Comparison of ENCODE assay signal across 1 cellular context in the genomic region with DNA sequence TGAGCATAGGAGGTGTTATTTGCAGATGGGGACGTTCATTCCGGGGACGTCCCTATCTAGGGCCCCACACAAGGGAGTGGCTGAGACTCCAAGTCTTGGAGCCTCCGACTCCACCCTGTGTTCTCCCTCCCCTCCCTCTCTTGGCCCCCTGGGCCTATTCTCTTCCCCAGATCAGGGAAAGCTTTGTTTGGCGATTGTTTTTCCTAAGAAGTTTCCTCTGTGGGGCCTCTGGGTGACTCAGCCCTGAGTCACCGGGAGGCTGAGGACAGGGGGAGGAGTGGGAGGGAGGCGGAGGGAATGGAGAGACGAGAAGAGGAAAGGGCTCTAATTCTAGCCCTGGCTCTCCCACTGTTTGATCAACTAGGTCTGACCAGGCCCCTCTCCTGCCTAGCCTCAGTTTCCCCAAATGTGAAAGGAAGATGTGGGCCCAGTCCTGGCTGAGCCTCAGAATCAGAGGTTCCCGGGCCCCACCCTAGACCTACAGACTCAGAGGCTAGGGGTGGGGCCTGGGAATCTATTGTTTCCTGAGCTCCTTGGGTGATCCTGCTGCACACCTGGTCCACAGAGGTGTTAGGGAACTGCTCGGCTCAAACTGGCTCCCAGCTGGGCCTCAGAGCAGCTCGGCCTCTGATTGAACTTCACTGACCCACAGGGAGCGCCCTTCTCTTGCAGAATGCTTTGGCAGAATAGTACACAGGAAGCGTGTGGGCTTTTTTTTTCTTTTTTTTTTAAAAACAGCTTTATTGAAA.
A peak's percentile ranks its signal among the peaks of the same experiment; 100 is the strongest.
TF ChIP-seq lines count a peak whose summit lies in the region.

No MANE protein-coding gene starts in this region.

TF ChIP-seq in K562, 482 proteins besides CTCF, POLR2A, EP300 and RAD21 (continued from another document and continues in another):
- TF ChIP-seq ATF6 (CRISPR knock-in tag; IDR thresholded peaks at IDR 0.05) (0 out of 2 replicates have a peak, but pooled peaks have one; percentile 33), HMGN3 (IDR thresholded peaks at IDR 0.05; ENCODE audit: borderline replicate concordance, extremely low read depth, insufficient read length, low read depth, low read length) (no peak), NFYB (IDR thresholded peaks at IDR 0.05; ENCODE audit: extremely low read depth, insufficient read length) (no peak), SOX6 (IDR thresholded peaks at IDR 0.05) (peak; percentile 100), GTF2F1 (IDR thresholded peaks at IDR 0.05; ENCODE audit: low read depth, low read length) (no peak; the same call in 1 of the 2 replicates), CTBP1 (IDR thresholded peaks at IDR 0.05; ENCODE audit: borderline replicate concordance) (peak; percentile 83; the same call in 1 of the 2 replicates), ZNF217 (CRISPR knock-in tag; IDR thresholded peaks at IDR 0.05) (no peak), RFX7 (CRISPR knock-in tag; IDR thresholded peaks at IDR 0.05) (no peak), SIN3A (IDR thresholded peaks at IDR 0.05; ENCODE audit: borderline replicate concordance in 2 of 2, control insufficient read depth in 1 of 2, low read depth in 2 of 2, low read length in 2 of 2) (no peak), TAF9B (IDR thresholded peaks at IDR 0.05; ENCODE audit: partially characterized antibody) (no peak), SAFB (IDR thresholded peaks at IDR 0.05; ENCODE audit: borderline replicate concordance, low read depth, low read length) (no peak), CREBBP (IDR thresholded peaks at IDR 0.05; ENCODE audit: low read depth, low read length) (no peak), MCM2 (IDR thresholded peaks at IDR 0.05; ENCODE audit: low read depth) (no peak), POLR2AphosphoS5 (IDR thresholded peaks at IDR 0.05; ENCODE audit: control insufficient read depth, insufficient read depth, low read depth, low read length) (peak; percentile 68; the same call in 1 of the 2 replicates), ZNF584 (CRISPR knock-in tag; IDR thresholded peaks at IDR 0.05; ENCODE audit: low read depth) (no peak), CBFB (CRISPR knock-in tag; IDR thresholded peaks at IDR 0.05) (no peak), BRCA1 (IDR thresholded peaks at IDR 0.05) (no peak), BRCA1 (CRISPR knock-in tag; IDR thresholded peaks at IDR 0.05) (no peak), ZNF518B (CRISPR knock-in tag; IDR thresholded peaks at IDR 0.05) (no peak), CAMTA2 (CRISPR knock-in tag; conservative IDR thresholded peaks at IDR 0.05) (no peak), ZNF124 (CRISPR knock-in tag; IDR thresholded peaks at IDR 0.05) (no peak), KAT8 (IDR thresholded peaks at IDR 0.05; ENCODE audit: low read depth) (no peak), BRF1 (IDR thresholded peaks at IDR 0.05; ENCODE audit: borderline replicate concordance, extremely low read depth, insufficient read length) (no peak), HMG20B (CRISPR knock-in tag; IDR thresholded peaks at IDR 0.05) (no peak), E2F6 (IDR thresholded peaks at IDR 0.05; ENCODE audit: borderline replicate concordance in 1 of 2, extremely low read depth in 1 of 2, insufficient read depth in 1 of 2, insufficient read length in 1 of 2, low read depth in 1 of 2, low read length in 1 of 2, poor library complexity in 1 of 2, severe bottlenecking in 1 of 2) (no peak), ZNF354B (CRISPR knock-in tag; IDR thresholded peaks at IDR 0.05) (no peak)
- TF ChIP-seq, protein P1, sequence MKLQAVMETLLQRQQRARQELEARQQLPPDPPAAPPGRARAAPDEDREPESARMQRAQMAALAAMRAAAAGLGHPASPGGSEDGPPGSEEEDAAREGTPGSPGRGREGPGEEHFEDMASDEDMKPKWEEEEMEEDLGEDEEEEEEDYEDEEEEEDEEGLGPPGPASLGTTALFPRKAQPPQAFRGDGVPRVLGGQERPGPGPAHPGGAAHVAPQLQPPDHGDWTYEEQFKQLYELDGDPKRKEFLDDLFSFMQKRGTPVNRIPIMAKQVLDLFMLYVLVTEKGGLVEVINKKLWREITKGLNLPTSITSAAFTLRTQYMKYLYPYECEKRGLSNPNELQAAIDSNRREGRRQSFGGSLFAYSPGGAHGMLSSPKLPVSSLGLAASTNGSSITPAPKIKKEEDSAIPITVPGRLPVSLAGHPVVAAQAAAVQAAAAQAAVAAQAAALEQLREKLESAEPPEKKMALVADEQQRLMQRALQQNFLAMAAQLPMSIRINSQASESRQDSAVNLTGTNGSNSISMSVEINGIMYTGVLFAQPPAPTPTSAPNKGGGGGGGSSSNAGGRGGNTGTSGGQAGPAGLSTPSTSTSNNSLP (IDR thresholded peaks at IDR 0.05; ENCODE audit: borderline replicate concordance, low read depth, low read length): peak; percentile 30; the same call in 1 of the 2 replicates
- TF ChIP-seq, protein P2, sequence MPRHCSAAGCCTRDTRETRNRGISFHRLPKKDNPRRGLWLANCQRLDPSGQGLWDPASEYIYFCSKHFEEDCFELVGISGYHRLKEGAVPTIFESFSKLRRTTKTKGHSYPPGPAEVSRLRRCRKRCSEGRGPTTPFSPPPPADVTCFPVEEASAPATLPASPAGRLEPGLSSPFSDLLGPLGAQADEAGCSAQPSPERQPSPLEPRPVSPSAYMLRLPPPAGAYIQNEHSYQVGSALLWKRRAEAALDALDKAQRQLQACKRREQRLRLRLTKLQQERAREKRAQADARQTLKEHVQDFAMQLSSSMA (CRISPR knock-in tag; IDR thresholded peaks at IDR 0.05): no peak
- TF ChIP-seq, protein P3, sequence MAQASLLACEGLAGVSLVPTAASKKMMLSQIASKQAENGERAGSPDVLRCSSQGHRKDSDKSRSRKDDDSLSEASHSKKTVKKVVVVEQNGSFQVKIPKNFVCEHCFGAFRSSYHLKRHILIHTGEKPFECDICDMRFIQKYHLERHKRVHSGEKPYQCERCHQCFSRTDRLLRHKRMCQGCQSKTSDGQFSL (CRISPR knock-in tag; IDR thresholded peaks at IDR 0.05): no peak
- TF ChIP-seq, protein P3 (tag; IDR thresholded peaks at IDR 0.05): no peak
- TF ChIP-seq, protein P4, sequence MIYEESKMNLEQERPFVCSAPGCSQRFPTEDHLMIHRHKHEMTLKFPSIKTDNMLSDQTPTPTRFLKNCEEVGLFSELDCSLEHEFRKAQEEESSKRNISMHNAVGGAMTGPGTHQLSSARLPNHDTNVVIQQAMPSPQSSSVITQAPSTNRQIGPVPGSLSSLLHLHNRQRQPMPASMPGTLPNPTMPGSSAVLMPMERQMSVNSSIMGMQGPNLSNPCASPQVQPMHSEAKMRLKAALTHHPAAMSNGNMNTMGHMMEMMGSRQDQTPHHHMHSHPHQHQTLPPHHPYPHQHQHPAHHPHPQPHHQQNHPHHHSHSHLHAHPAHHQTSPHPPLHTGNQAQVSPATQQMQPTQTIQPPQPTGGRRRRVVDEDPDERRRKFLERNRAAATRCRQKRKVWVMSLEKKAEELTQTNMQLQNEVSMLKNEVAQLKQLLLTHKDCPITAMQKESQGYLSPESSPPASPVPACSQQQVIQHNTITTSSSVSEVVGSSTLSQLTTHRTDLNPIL (CRISPR knock-in tag; IDR thresholded peaks at IDR 0.05): no peak
- TF ChIP-seq, protein P5, sequence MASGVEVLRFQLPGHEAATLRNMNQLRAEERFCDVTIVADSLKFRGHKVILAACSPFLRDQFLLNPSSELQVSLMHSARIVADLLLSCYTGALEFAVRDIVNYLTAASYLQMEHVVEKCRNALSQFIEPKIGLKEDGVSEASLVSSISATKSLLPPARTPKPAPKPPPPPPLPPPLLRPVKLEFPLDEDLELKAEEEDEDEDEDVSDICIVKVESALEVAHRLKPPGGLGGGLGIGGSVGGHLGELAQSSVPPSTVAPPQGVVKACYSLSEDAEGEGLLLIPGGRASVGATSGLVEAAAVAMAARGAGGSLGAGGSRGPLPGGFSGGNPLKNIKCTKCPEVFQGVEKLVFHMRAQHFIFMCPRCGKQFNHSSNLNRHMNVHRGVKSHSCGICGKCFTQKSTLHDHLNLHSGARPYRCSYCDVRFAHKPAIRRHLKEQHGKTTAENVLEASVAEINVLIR (CRISPR knock-in tag; IDR thresholded peaks at IDR 0.05): no peak
- TF ChIP-seq, protein P6, sequence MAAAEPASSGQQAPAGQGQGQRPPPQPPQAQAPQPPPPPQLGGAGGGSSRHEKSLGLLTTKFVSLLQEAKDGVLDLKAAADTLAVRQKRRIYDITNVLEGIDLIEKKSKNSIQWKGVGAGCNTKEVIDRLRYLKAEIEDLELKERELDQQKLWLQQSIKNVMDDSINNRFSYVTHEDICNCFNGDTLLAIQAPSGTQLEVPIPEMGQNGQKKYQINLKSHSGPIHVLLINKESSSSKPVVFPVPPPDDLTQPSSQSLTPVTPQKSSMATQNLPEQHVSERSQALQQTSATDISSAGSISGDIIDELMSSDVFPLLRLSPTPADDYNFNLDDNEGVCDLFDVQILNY (CRISPR knock-in tag; IDR thresholded peaks at IDR 0.05): no peak
- TF ChIP-seq, protein P7, sequence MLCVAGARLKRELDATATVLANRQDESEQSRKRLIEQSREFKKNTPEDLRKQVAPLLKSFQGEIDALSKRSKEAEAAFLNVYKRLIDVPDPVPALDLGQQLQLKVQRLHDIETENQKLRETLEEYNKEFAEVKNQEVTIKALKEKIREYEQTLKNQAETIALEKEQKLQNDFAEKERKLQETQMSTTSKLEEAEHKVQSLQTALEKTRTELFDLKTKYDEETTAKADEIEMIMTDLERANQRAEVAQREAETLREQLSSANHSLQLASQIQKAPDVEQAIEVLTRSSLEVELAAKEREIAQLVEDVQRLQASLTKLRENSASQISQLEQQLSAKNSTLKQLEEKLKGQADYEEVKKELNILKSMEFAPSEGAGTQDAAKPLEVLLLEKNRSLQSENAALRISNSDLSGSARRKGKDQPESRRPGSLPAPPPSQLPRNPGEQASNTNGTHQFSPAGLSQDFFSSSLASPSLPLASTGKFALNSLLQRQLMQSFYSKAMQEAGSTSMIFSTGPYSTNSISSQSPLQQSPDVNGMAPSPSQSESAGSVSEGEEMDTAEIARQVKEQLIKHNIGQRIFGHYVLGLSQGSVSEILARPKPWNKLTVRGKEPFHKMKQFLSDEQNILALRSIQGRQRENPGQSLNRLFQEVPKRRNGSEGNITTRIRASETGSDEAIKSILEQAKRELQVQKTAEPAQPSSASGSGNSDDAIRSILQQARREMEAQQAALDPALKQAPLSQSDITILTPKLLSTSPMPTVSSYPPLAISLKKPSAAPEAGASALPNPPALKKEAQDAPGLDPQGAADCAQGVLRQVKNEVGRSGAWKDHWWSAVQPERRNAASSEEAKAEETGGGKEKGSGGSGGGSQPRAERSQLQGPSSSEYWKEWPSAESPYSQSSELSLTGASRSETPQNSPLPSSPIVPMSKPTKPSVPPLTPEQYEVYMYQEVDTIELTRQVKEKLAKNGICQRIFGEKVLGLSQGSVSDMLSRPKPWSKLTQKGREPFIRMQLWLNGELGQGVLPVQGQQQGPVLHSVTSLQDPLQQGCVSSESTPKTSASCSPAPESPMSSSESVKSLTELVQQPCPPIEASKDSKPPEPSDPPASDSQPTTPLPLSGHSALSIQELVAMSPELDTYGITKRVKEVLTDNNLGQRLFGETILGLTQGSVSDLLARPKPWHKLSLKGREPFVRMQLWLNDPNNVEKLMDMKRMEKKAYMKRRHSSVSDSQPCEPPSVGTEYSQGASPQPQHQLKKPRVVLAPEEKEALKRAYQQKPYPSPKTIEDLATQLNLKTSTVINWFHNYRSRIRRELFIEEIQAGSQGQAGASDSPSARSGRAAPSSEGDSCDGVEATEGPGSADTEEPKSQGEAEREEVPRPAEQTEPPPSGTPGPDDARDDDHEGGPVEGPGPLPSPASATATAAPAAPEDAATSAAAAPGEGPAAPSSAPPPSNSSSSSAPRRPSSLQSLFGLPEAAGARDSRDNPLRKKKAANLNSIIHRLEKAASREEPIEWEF (CRISPR knock-in tag; IDR thresholded peaks at IDR 0.05): no peak
